21 cellular contexts compared by ENCODE assay signal in genomic region chr15:38620108-38620507, GRCh38. TPM values are rescaled to one million over a fixed set of nuclear protein-coding genes. Genes with fewer than 3 reads are reported as not detected.
DNase-seq lines count a peak whose midpoint lies in the region; ATAC-seq, FAIRE-seq and TF ChIP-seq lines count a peak whose summit lies in the region.
"Had no signal": no experiment of that assay in that cellular context is flagged by ENCODE, and none has a peak within 500 bp of the region (broad histone marks: within the 10 kb centered on the region; RNA-seq: fewer than 3 reads in every experiment).

No MANE protein-coding gene starts in this region.

- SMC1A ChIA-PET in GM12878 (lab: Charles Lee; ENCODE audit: uncharacterized antibody, unreplicated experiment): interaction anchor here (1.0 to 42.6 kb wide), 12 partner anchors 9 to 69 kb away, joined by 3 to 1803 read pairs (median 18); partner anchors contain the start of gene RASGRP1

- intact Hi-C loops in Right ventricle myocardium inferior (cut with DNase I) (no loop called here), cardiac septum (cut with DNase I) (no loop called here), GM12878 (cut with micrococcal nuclease; ENCODE audit: unreplicated experiment) (no loop called here), left cardiac atrium (cut with DNase I) (loop anchor here in 1 of 2 donors (10.0 kb wide), 1 partner anchor 55 kb away; the partner anchor contains the start of gene RASGRP1)

- TF ChIP-seq CTCF in GM12878 (IDR thresholded peaks at IDR 0.05 in 2 of 3, conservative IDR thresholded peaks at IDR 0.05 in 1 of 3; ENCODE audit: control insufficient read depth in 2 of 3, extremely low read depth in 1 of 3, insufficient read depth in 1 of 3, low read depth in 3 of 3, low read length in 3 of 3): no peak
- TF ChIP-seq CTCF in GM10248 (IDR thresholded peaks at IDR 0.05; ENCODE audit: control extremely low read depth, extremely low read depth, low read depth, missing control alignments): no peak
- no peak for TF ChIP-seq CTCF in BE2C (IDR thresholded peaks at IDR 0.05; ENCODE audit: low read depth, low read length)

- in situ Hi-C loops in GM12878 (cut with MboI): no loop called here

- CTCF ChIA-PET in GM12878 (lab: Yijun Ruan, JAX): interaction anchor here (0.6 to 5.3 kb wide), 13 partner anchors 9 to 1447 kb away, joined by 3 to 54 read pairs (median 6); partner anchors contain the start of gene RASGRP1
- CTCF ChIA-PET in GM10248 (lab: Yijun Ruan, JAX): interaction anchor here (1.2 to 3.1 kb wide), 5 partner anchors 11 to 180 kb away, joined by 3 to 15 read pairs (median 4); partner anchors contain the start of gene RASGRP1

- TF ChIP-seq EP300 in GM12878 (IDR thresholded peaks at IDR 0.05; ENCODE audit: borderline replicate concordance in 1 of 2, control insufficient read depth in 1 of 2, low read depth in 2 of 2, low read length in 2 of 2): no peak

- no peaks in the 10 kb centered on the region for H3K79me2 ChIP-seq in GM12878 (ENCODE audit: control insufficient read depth, insufficient read depth, low read length)

- H3K4me1 ChIP-seq in GM12878 (ENCODE audit: control insufficient read depth, insufficient read depth, low read length): no peaks in the 10 kb centered on the region
- H3K4me1 ChIP-seq in BE2C: no peaks in the 10 kb centered on the region

- RAD21 ChIA-PET in GM12878 (lab: Charles Lee; ENCODE audit: unreplicated experiment): interaction anchor here (1.0 to 27.0 kb wide), 11 partner anchors 9 to 180 kb away, joined by 3 to 737 read pairs (median 43); partner anchors contain the start of gene RASGRP1

- H2AFZ ChIP-seq in GM12878 (ENCODE audit: control insufficient read depth, low read depth, low read length): no peak overlapping the region
- H2AFZ ChIP-seq: GM23338 had no signal

- no peak overlapping the region for H3K4me2 ChIP-seq in GM12878 (ENCODE audit: control insufficient read depth, insufficient read depth)
- H3K4me2 ChIP-seq: GM23338 had no signal

- no peaks in the 10 kb centered on the region for H4K20me1 ChIP-seq in GM12878 (ENCODE audit: control insufficient read depth, insufficient read depth)

- no peak for TF ChIP-seq RAD21 in GM12878 (IDR thresholded peaks at IDR 0.05; ENCODE audit: insufficient read depth, low read depth, low read length)

- H3K4me3 ChIP-seq in GM12878 (no peak overlapping the region), BE2C (ENCODE audit: low read depth, low read length) (no peak overlapping the region)
- H3K4me3 ChIP-seq: GM23338, SK-N-MC had no signal

- TF ChIP-seq POLR2A in GM12878 (IDR thresholded peaks at IDR 0.05; ENCODE audit: low read depth, low read length): no peak

- H3K9ac ChIP-seq in GM12878 (ENCODE audit: control insufficient read depth, insufficient read depth, low read length): no peak overlapping the region

- 100% methylated on average over 2 of the region's 2 CpGs for WGBS in GM12878 (ENCODE audit: insufficient coverage, insufficient replicate concordance, low lambda C conversion rate, missing lambda C conversion rate)

- no TSS peak for BruUV-seq in GM12878 (replicated peaks; lab: Mats Ljungman, UMichigan)

- no peak for DNase-seq in Right ventricle myocardium inferior (ENCODE audit: missing footprints)
- no peak for DNase-seq in cardiac septum (ENCODE audit: low spot score)
- no peak for DNase-seq in GM12878 (ENCODE audit: low read depth, low spot score)
- DNase-seq in left cardiac atrium: no peak
- peak; percentile 23 for DNase-seq in putamen (ENCODE audit: low spot score)
- DNase-seq in NCI-H748 treated with DMSO at 0.1 percent for 48 hours (lab: John Stamatoyannopoulos, UW): no peak
- no peak for DNase-seq in GM10248 (ENCODE audit: extremely low spot score)
- DNase-seq in BE2C: no peak
- DNase-seq: CD8-positive, alpha-beta memory T cell; DMS79; NCI-H1092 treated with DMSO at 0.1 percent for 48 hours; NCI-H146; NCI-H2029 treated with DMSO at 0.1 percent for 48 hours; NCI-H446 treated with DMSO at 0.1 percent for 48 hours; SHP77 had no signal

- H3K9me3 ChIP-seq in GM12878 (replicated peaks; ENCODE audit: control insufficient read depth, insufficient read depth, low read length) (no peaks in the 10 kb centered on the region), BE2C (no peaks in the 10 kb centered on the region; the same call in 1 of the 2 replicates)

- POLR2A ChIA-PET in GM12878 (lab: Charles Lee): interaction anchor here (0.6 to 19.6 kb wide), 15 partner anchors 9 to 59 kb away, joined by 3 to 310 read pairs (median 4); partner anchors contain the start of gene RASGRP1
- POLR2A ChIA-PET in GM10248 (lab: Yijun Ruan, JAX): no interaction called here

- H3K27ac ChIP-seq in GM12878 (ENCODE audit: control insufficient read depth, insufficient read depth): no peak overlapping the region
- H3K27ac ChIP-seq: SK-N-MC had no signal

- no peaks in the 10 kb centered on the region for H3K36me3 ChIP-seq in GM12878 (ENCODE audit: control insufficient read depth in 2 of 2, insufficient read depth in 2 of 2, low read length in 1 of 2)
- no peaks in the 10 kb centered on the region for H3K36me3 ChIP-seq in BE2C

- ATAC-seq in Right ventricle myocardium inferior (peak; percentile 35), GM12878 (no peak), left cardiac atrium (peak; percentile 15 to 36)
- ATAC-seq: GM23338 had no signal

- H3K27me3 ChIP-seq in GM12878 (replicated peaks in 1 of 2; ENCODE audit: control insufficient read depth in 2 of 2, insufficient read depth in 2 of 2, low read length in 1 of 2) (no peaks in the 10 kb centered on the region), BE2C (peaks cover 25% of the 10 kb centered on the region)

- FAIRE-seq in GM12878 (lab: Jason Lieb, UNC): no peak
- FAIRE-seq: A204.1, D721Med, GM19239, RCC 7860 had no signal

TF ChIP-seq in GM12878, 131 proteins besides CTCF, POLR2A, EP300 and RAD21 (continues in another document):
- TF ChIP-seq, protein P1, sequence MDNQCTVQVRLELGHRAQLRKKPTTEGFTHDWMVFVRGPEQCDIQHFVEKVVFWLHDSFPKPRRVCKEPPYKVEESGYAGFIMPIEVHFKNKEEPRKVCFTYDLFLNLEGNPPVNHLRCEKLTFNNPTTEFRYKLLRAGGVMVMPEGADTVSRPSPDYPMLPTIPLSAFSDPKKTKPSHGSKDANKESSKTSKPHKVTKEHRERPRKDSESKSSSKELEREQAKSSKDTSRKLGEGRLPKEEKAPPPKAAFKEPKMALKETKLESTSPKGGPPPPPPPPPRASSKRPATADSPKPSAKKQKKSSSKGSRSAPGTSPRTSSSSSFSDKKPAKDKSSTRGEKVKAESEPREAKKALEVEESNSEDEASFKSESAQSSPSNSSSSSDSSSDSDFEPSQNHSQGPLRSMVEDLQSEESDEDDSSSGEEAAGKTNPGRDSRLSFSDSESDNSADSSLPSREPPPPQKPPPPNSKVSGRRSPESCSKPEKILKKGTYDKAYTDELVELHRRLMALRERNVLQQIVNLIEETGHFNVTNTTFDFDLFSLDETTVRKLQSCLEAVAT (IDR thresholded peaks at IDR 0.05): peak; percentile 15; the same call in 1 of the 2 replicates

RNA-seq across cellular contexts. Expression of gene RASGRP1, which starts 55.5 kb away (rescaled TPM):
- total RNA-seq in Right ventricle myocardium inferior (0.46 TPM), cardiac septum (2.2 TPM), GM12878 (2014; rRNA removed) (27.4 and 31.3 TPM in 2 replicates), GM12878 (2014; rRNA removed; fragmentation: Illumina TruSeq; extraction: Trizol) (23.5 and 23.8 TPM in 2 replicates), GM12878 (2021) (25.5 and 29.3 TPM in 2 replicates), left cardiac atrium (1 to 10 TPM; 1.0 to 1.6 TPM)
- total RNA-seq in GM12878 (2013; cell fraction: nucleolus; rRNA removed): 151 and 158 TPM in 2 replicates
- polyA plus RNA-seq in GM12878 (2011; ENCODE audit: low read depth): 5.6 TPM
- polyA plus RNA-seq in GM12878 (2011; rRNA removed) (234 and 259 TPM in 2 replicates), GM12878 (2014; fragmentation: Illumina TruSeq; extraction: Trizol) (26.0 and 32.7 TPM in 2 replicates), GM12878 (2014; fragmentation: Nextera tagmentation; extraction: Ambion mirVana) (1 to 10 TPM; 5.6 to 6.2 TPM), GM12878 (2014; rRNA removed) (17.0 and 18.3 TPM in 2 replicates), GM12878 (2016; fragmentation: Nextera tagmentation; extraction: Ambion mirVana) (10 to 100 TPM in 1 of 2 experiments, 1 to 10 TPM in 1; 9.9 to 13.3 TPM)
- polyA plus RNA-seq in GM12878 (2011; cell fraction: cytosol; rRNA removed): 137 and 158 TPM in 2 replicates
- 185 and 295 TPM in 2 replicates for polyA plus RNA-seq in GM12878 (2011; cell fraction: nucleus; rRNA removed)
- polyA plus RNA-seq in GM12878 (2012): 5.8 and 12.5 TPM in 2 replicates
- 397 and 409 TPM in 2 replicates for polyA minus RNA-seq in GM12878 (2011; rRNA and poly(A)+ RNA removed)
- 114 and 130 TPM in 2 replicates for polyA minus RNA-seq in GM12878 (2011; cell fraction: cytosol; rRNA and poly(A)+ RNA removed)
- polyA minus RNA-seq in GM12878 (2011; cell fraction: nucleus; rRNA and poly(A)+ RNA removed): 267 and 279 TPM in 2 replicates
- 1.6 TPM for polyA plus RNA-seq in BE2C (2012; ENCODE audit: insufficient read depth, insufficient read length, low read depth)
